ENCODE assay signal across 8 cellular contexts in genomic region chr12:112979281-112979680, GRCh38. TPM values are rescaled to one million over a fixed set of nuclear protein-coding genes. Genes with fewer than 3 reads are reported as not detected.
DNase-seq lines count a peak whose midpoint lies in the region; FAIRE-seq and TF ChIP-seq lines count a peak whose summit lies in the region.

No MANE protein-coding gene starts in this region.

- FAIRE-seq in HTR-8/SVneo (lab: Jason Lieb, UNC): no peak

- H3K4me3 ChIP-seq in skin epidermis: peak overlapping the region; percentile 52 to 65 (median 60)

- DNase-seq in central memory CD4-positive, alpha-beta T cell: peak; percentile 44
- DNase-seq in NCI-H2227 (lab: John Stamatoyannopoulos, UW; ENCODE audit: unreplicated experiment) (no peak), NCI-H146 (lab: John Stamatoyannopoulos, UW) (no peak), NCI-H69 (lab: John Stamatoyannopoulos, UW) (no peak), HTR-8/SVneo (ENCODE audit: insufficient read length, low spot score) (no peak)

- peak; percentile 49 for TF ChIP-seq POLR2A in GM18526 (IDR thresholded peaks at IDR 0.05; ENCODE audit: extremely low read depth, insufficient read length)

- peak overlapping the region in 20 of 21 experiments; percentile 56 to 99 (median 88) for H3K27ac ChIP-seq in skin epidermis

TF ChIP-seq in PFSK-1, 5 proteins besides CTCF, POLR2A, EP300 and RAD21:
- TF ChIP-seq SIN3A (IDR thresholded peaks at IDR 0.05; ENCODE audit: borderline replicate concordance, insufficient read depth, low read length) (no peak), TAF1 (IDR thresholded peaks at IDR 0.05; ENCODE audit: borderline replicate concordance, insufficient read depth, low read length) (no peak), POLR2AphosphoS5 (IDR thresholded peaks at IDR 0.05; ENCODE audit: low read depth, low read length) (0 out of 2 replicates have a peak, but pooled peaks have one; percentile 26), FOXP2 (optimal IDR thresholded peaks at IDR 0.05; ENCODE audit: borderline replicate concordance, extremely low read depth, extremely low read length, insufficient read depth) (no peak)
- TF ChIP-seq, protein P1, sequence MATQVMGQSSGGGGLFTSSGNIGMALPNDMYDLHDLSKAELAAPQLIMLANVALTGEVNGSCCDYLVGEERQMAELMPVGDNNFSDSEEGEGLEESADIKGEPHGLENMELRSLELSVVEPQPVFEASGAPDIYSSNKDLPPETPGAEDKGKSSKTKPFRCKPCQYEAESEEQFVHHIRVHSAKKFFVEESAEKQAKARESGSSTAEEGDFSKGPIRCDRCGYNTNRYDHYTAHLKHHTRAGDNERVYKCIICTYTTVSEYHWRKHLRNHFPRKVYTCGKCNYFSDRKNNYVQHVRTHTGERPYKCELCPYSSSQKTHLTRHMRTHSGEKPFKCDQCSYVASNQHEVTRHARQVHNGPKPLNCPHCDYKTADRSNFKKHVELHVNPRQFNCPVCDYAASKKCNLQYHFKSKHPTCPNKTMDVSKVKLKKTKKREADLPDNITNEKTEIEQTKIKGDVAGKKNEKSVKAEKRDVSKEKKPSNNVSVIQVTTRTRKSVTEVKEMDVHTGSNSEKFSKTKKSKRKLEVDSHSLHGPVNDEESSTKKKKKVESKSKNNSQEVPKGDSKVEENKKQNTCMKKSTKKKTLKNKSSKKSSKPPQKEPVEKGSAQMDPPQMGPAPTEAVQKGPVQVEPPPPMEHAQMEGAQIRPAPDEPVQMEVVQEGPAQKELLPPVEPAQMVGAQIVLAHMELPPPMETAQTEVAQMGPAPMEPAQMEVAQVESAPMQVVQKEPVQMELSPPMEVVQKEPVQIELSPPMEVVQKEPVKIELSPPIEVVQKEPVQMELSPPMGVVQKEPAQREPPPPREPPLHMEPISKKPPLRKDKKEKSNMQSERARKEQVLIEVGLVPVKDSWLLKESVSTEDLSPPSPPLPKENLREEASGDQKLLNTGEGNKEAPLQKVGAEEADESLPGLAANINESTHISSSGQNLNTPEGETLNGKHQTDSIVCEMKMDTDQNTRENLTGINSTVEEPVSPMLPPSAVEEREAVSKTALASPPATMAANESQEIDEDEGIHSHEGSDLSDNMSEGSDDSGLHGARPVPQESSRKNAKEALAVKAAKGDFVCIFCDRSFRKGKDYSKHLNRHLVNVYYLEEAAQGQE (IDR thresholded peaks at IDR 0.05; ENCODE audit: insufficient read depth in 1 of 2, low read depth in 2 of 2, low read length in 2 of 2): no peak
TF ChIP-seq in PFSK-1: peak in this region for 1.

RNA-seq across cellular contexts. Expression of gene OAS2, which starts 1.0 kb away (rescaled TPM):
- 2.1 TPM for polyA plus RNA-seq in PFSK-1 (2012; ENCODE audit: insufficient read length, low read depth)

RNA-seq across cellular contexts. Expression of gene OAS3, which starts 41.0 kb away (rescaled TPM):
- 3.0 TPM for polyA plus RNA-seq in PFSK-1 (2012; ENCODE audit: insufficient read length, low read depth)
